8 cellular contexts compared by ENCODE assay signal in genomic region chr12:57983150-57983857, GRCh38. TPM values are rescaled to one million over a fixed set of nuclear protein-coding genes. Genes with fewer than 3 reads are reported as not detected.
A peak's percentile ranks its signal among the peaks of the same experiment; 100 is the strongest.
DNase-seq lines count a peak whose midpoint lies in the region; ATAC-seq and TF ChIP-seq lines count a peak whose summit lies in the region.

No MANE protein-coding gene starts in this region.

- ATAC-seq in RWPE2 (ENCODE audit: low read depth) (no peak), psoas muscle (peak in 1 of 4 donors; percentile 66), GM21825 (IDR thresholded peaks at IDR 0.05; ENCODE audit: unreplicated experiment) (no peak), esophagus mucosa (no peak)

- H3K4me1 ChIP-seq in RWPE2 (ENCODE audit: insufficient read depth, poor library complexity, severe bottlenecking) (no peaks in the 10 kb centered on the region), fibroblast of lung (ENCODE audit: control insufficient read depth, extremely low read depth, insufficient read depth, low read length) (no peaks in the 10 kb centered on the region), psoas muscle (peaks cover 5% of the 10 kb centered on the region)

- H3K9ac ChIP-seq in fibroblast of lung (ENCODE audit: insufficient read depth, low read length), result no peak overlapping the region

- H4K20me1 ChIP-seq in fibroblast of lung (ENCODE audit: control insufficient read depth, extremely low read depth, insufficient read depth, low read length), result no peaks in the 10 kb centered on the region

- no peaks in the 10 kb centered on the region for H3K9me3 ChIP-seq in RWPE2 (ENCODE audit: severe bottlenecking)
- H3K9me3 ChIP-seq in fibroblast of lung (ENCODE audit: control insufficient read depth, insufficient read depth, low read depth, low read length), result no peaks in the 10 kb centered on the region
- no peaks in the 10 kb centered on the region for H3K9me3 ChIP-seq in psoas muscle

- no peaks in the 10 kb centered on the region for H3K79me2 ChIP-seq in fibroblast of lung (ENCODE audit: control insufficient read depth, insufficient read depth, low read length)

- intact Hi-C loops in psoas muscle (cut with DNase I), result loop anchor here (5.0 kb wide), 3 partner anchors 364 to 1169 kb away; no protein-coding TSS in a partner anchor

- H3K27ac ChIP-seq in RWPE2 (ENCODE audit: poor library complexity, severe bottlenecking) (no peak overlapping the region), fibroblast of lung (ENCODE audit: insufficient read depth, low read length) (no peak overlapping the region), psoas muscle (no peak overlapping the region)

- H3K4me3 ChIP-seq in RWPE2 (ENCODE audit: severe bottlenecking) (no peak overlapping the region), fibroblast of lung (replicated peaks in 1 of 4; ENCODE audit: control extremely low read depth in 1 of 4, insufficient read depth in 1 of 4, low read depth in 3 of 4, low read length in 4 of 4) (no peak overlapping the region), psoas muscle (no peak overlapping the region)

- DNase-seq in NCI-H2227 (lab: John Stamatoyannopoulos, UW; ENCODE audit: unreplicated experiment), result peak; percentile 12
- DNase-seq in NCI-H2227 treated with DMSO at 0.1 percent for 48 hours (lab: John Stamatoyannopoulos, UW), result no peak
- DNase-seq in HT1080 (ENCODE audit: low read depth), result peak; percentile 42
- no peak for DNase-seq in RWPE2 (ENCODE audit: low spot score)
- DNase-seq in fibroblast of lung (ENCODE audit: low read depth in 2 of 2), result peak; percentile 46 to 79
- no peak for DNase-seq in psoas muscle

- H3K36me3 ChIP-seq in RWPE2 (ENCODE audit: low read depth), result no peaks in the 10 kb centered on the region
- H3K36me3 ChIP-seq in fibroblast of lung (ENCODE audit: control insufficient read depth, insufficient read depth, low read length), result no peaks in the 10 kb centered on the region
- H3K36me3 ChIP-seq in psoas muscle (ENCODE audit: insufficient read depth in 1 of 2, low read depth in 1 of 2), result no peaks in the 10 kb centered on the region

- TF ChIP-seq CTCF in RWPE2 (IDR thresholded peaks at IDR 0.05; ENCODE audit: poor library complexity, severe bottlenecking) (peak; percentile 92), fibroblast of lung (conservative IDR thresholded peaks at IDR 0.05 in 1 of 2, IDR thresholded peaks at IDR 0.05 in 1 of 2; ENCODE audit: low read depth in 1 of 2, low read length in 2 of 2) (peak; percentile 74 to 79), psoas muscle (IDR thresholded peaks at IDR 0.05) (peak; percentile 74)

- 28 to 31% (median 30%) methylated on average over 6 of the region's 6 CpGs for WGBS in psoas muscle, 3 donors

- no peak overlapping the region for H3K4me2 ChIP-seq in fibroblast of lung (ENCODE audit: extremely low read depth, insufficient read depth, low read length)

- H2AFZ ChIP-seq in fibroblast of lung (ENCODE audit: low read length), result no peak overlapping the region

- H3K27me3 ChIP-seq in RWPE2 (ENCODE audit: insufficient read depth, poor library complexity, severe bottlenecking) (no peaks in the 10 kb centered on the region), fibroblast of lung (ENCODE audit: control insufficient read depth, insufficient read depth, low read length) (no peaks in the 10 kb centered on the region), psoas muscle (ENCODE audit: insufficient read depth in 3 of 3, low read length in 2 of 3) (no peaks in the 10 kb centered on the region)

RNA-seq across cellular contexts. Expression of gene ATP23, which starts 41.9 kb away (rescaled TPM):
- total RNA-seq in HT1080 (2014; rRNA removed; shearing (Covaris generic)), result 17.8 and 24.6 TPM in 2 replicates
- polyA plus RNA-seq in HT1080 (2015; cell fraction: cytosol; rRNA removed), result 10.9 and 11.5 TPM in 2 replicates
- polyA plus RNA-seq in HT1080 (2015; cell fraction: nucleus; rRNA removed), result 1.6 and 6.5 TPM in 2 replicates
- 8.5 and 9.4 TPM in 2 replicates for total RNA-seq in fibroblast of lung
- 4.8 and 8.7 TPM in 2 replicates for polyA plus RNA-seq in fibroblast of lung
- 4.2 and 5.3 TPM in 2 replicates for polyA plus RNA-seq in fibroblast of lung (2012)
- 7.6 TPM in 1 of 2 replicates, not detected in the other for polyA minus RNA-seq in fibroblast of lung (ENCODE audit: low replicate concordance)
- 10 to 100 TPM in 2 of 4 donors, 1 to 10 TPM in 2; 7.4 to 13.5 (median 9.5) TPM for total RNA-seq in psoas muscle
- polyA plus RNA-seq in psoas muscle, result 10 to 100 TPM in 1 of 3 donors, 1 to 10 TPM in 2; 6.3 to 28.8 (median 8.7) TPM
- 7.6 TPM for total RNA-seq in esophagus mucosa

Comparison
In these comparisons a context has a peak if more than half of its experiments do, and no peak if none do; other contexts are left out.
1. DNase-seq: peak in NCI-H2227 (single experiment), HT1080 (single experiment) and fibroblast of lung (2 of 2); none in NCI-H2227 treated with DMSO at 0.1 percent for 48 hours (single experiment), RWPE2 (single experiment) and psoas muscle (0 of 2).
2. Peak in every context shown above with its lines, with median percentiles within 50 percentile points of each other: CTCF ChIP-seq.